In the genomic region with DNA sequence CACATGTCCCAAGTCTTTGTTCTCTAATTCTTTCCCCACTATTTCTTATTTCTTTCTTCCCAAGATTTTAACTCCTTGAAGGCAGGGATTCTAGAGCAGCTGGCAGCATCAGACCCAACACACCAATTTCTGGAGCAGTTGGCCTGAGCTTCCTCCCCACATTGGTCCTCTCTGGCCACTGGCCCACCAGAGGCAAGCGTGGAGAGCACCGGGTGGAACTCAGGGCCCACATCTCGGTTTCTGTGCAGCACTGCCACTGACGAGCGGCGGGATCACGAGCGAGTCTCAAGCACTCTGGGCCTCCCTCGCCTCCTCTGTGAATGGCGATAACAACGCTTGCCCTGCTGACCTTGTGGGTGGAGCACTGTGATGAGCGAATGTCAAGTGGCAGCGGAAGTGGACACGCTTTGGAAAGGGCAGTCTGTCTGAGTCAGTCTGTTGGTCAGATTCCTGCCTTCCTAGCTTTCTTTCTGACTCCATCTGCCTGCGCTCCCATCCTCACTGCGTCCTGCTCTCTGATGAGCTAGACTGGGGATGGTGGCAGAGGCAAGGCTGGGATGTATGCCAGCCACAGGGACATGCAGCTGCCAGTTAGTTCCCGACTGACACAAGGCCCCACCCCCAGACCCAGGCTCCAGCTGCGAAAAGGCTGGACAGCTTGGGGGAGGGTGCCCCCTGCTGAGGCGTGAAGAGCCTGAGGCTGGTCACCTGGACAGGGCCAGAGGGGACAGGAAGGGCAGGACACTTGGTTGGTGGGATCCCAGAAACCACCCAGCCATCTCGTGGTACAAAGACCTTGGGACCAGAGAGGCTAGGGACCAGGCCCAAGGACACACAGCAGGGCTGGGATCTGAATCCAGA, we compare ENCODE assay signal across 10 cellular contexts. TPM values are rescaled to one million over a fixed set of nuclear protein-coding genes. Genes with fewer than 3 reads are reported as not detected.
DNase-seq lines count a peak whose midpoint lies in the region; ATAC-seq, FAIRE-seq and TF ChIP-seq lines count a peak whose summit lies in the region.
"Had no signal": no experiment of that assay in that cellular context is flagged by ENCODE, and none has a peak within 500 bp of the region (broad histone marks: within the 10 kb centered on the region; RNA-seq: fewer than 3 reads in every experiment).

No MANE protein-coding gene starts in this region.

- H3K9ac ChIP-seq in HCT116 (ENCODE audit: low read length) (no peak overlapping the region), colonic mucosa (ENCODE audit: low read depth in 2 of 2, low read length in 2 of 2) (peak overlapping the region in 1 of 2 donors; percentile 15)

- H3K36me3 Mint-ChIP-seq in activated naive CD4-positive, alpha-beta T cell treated with anti-CD3 and anti-CD28 coated beads for 36 hours (ENCODE audit: low read depth): no peaks in the 10 kb centered on the region
- H3K36me3 Mint-ChIP-seq: CD4-positive, CD25-positive, alpha-beta regulatory T cell had no signal

- H3K79me2 ChIP-seq in HCT116 (ENCODE audit: insufficient read depth, low read length): no peaks in the 10 kb centered on the region

- H3K4me2 ChIP-seq in A549 (no peak overlapping the region), HCT116 (ENCODE audit: low read length) (0 out of 2 replicates have a peak overlapping the region, but pooled peaks have one; percentile 23)

- H3K4me3 ChIP-seq in A549 (no peak overlapping the region), HCT116 (replicated peaks in 1 of 2; ENCODE audit: low read depth in 1 of 2, low read length in 2 of 2) (no peak overlapping the region), left ventricle myocardium inferior (no peak overlapping the region), spleen (no peak overlapping the region), colonic mucosa (no peak overlapping the region)

- H3K9me3 ChIP-seq in A549 (peaks cover 7% of the 10 kb centered on the region; the same call in 1 of the 3 replicates), HCT116 (ENCODE audit: control insufficient read depth in 1 of 2, insufficient read depth in 1 of 2, low read depth in 1 of 2, low read length in 2 of 2) (peaks cover 0 to 6% of the 10 kb centered on the region in 2 experiments; a peak in 1 of 4 replicates), left ventricle myocardium inferior (replicated peaks) (peaks cover 10% of the 10 kb centered on the region), spleen (peaks cover 0 to 11% (median 9%) of the 10 kb centered on the region in 8 donors), colonic mucosa (no peaks in the 10 kb centered on the region)

- TF ChIP-seq RAD21 in A549 (conservative IDR thresholded peaks at IDR 0.05 in 1 of 2, IDR thresholded peaks at IDR 0.05 in 1 of 2): peak; percentile 30 to 39; a peak in 4 of 5 replicates
- TF ChIP-seq RAD21 in HCT116 (IDR thresholded peaks at IDR 0.05; ENCODE audit: low read depth): no peak

- CTCF ChIA-PET in A549 (lab: Yijun Ruan, JAX): interaction anchor here (0.7 to 1.2 kb wide), 3 partner anchors 12 to 31 kb away, joined by 3 to 4 read pairs (median 3); no protein-coding TSS in a partner anchor
- CTCF ChIA-PET in HCT116 (lab: Charles Lee): interaction anchor here (1.1 kb wide), 1 partner anchor 311 kb away, joined by 3 read pairs; no protein-coding TSS in a partner anchor
- CTCF ChIA-PET in activated naive CD4-positive, alpha-beta T cell treated with anti-CD3 and anti-CD28 coated beads for 36 hours (lab: Charles Lee): interaction anchor here (0.6 kb wide), 1 partner anchor 62 kb away, joined by 3 read pairs; no protein-coding TSS in a partner anchor

- H3K36me3 ChIP-seq in HCT116 (ENCODE audit: control insufficient read depth in 1 of 2, insufficient read depth in 2 of 2, low read length in 2 of 2) (no peaks in the 10 kb centered on the region), left ventricle myocardium inferior (no peaks in the 10 kb centered on the region), spleen (no peaks in the 10 kb centered on the region), colonic mucosa (no peaks in the 10 kb centered on the region)

- H4K20me1 ChIP-seq in HCT116 (ENCODE audit: insufficient read depth): no peaks in the 10 kb centered on the region

- 74% methylated on average over 13 of the region's 20 CpGs for WGBS in A549 (ENCODE audit: missing lambda C conversion rate)
- 58 to 75% (median 65%) methylated on average over 20 of the region's 20 CpGs for WGBS in spleen, 5 donors

- no peak overlapping the region for H3K27ac Mint-ChIP-seq in activated naive CD4-positive, alpha-beta T cell treated with anti-CD3 and anti-CD28 coated beads for 36 hours
- H3K27ac Mint-ChIP-seq: CD4-positive, CD25-positive, alpha-beta regulatory T cell had no signal

- peaks cover 4% of the 10 kb centered on the region for H3K9me3 Mint-ChIP-seq in activated naive CD4-positive, alpha-beta T cell treated with anti-CD3 and anti-CD28 coated beads for 36 hours

- no TSS peak for BruUV-seq in HCT116 (replicated peaks; lab: Mats Ljungman, UMichigan)

- H3K4me1 ChIP-seq in A549: peaks cover 19% of the 10 kb centered on the region
- peaks cover 0 to 11% of the 10 kb centered on the region in 2 experiments; a peak in 2 of 4 replicates for H3K4me1 ChIP-seq in HCT116 (ENCODE audit: control insufficient read depth in 1 of 2, insufficient read depth in 2 of 2, low read length in 2 of 2)
- H3K4me1 ChIP-seq in left ventricle myocardium inferior: peaks cover 13% of the 10 kb centered on the region
- peaks cover 0 to 7% (median 0%) of the 10 kb centered on the region in 6 donors for H3K4me1 ChIP-seq in spleen
- no peaks in the 10 kb centered on the region for H3K4me1 ChIP-seq in colonic mucosa

- intact Hi-C loops in HCT116 (cut with micrococcal nuclease) (no loop called here), left ventricle myocardium inferior (cut with micrococcal nuclease) (no loop called here), spleen (cut with DNase I; ENCODE audit: low total_unique reads) (no loop called here), colonic mucosa (cut with DNase I) (no loop called here)
- intact Hi-C loops in activated naive CD4-positive, alpha-beta T cell treated with anti-CD3 and anti-CD28 coated beads for 36 hours (cut with micrococcal nuclease): no loop called here

- H3K27me3 ChIP-seq in HCT116 (ENCODE audit: insufficient read depth, low read length) (no peaks in the 10 kb centered on the region), left ventricle myocardium inferior (ENCODE audit: low read depth) (peaks cover 31% of the 10 kb centered on the region), spleen (replicated peaks in 1 of 7) (peaks cover 0 to under 1% (median 0%) of the 10 kb centered on the region in 7 donors), colonic mucosa (no peaks in the 10 kb centered on the region)

- H3K4me1 Mint-ChIP-seq in activated naive CD4-positive, alpha-beta T cell treated with anti-CD3 and anti-CD28 coated beads for 36 hours (ENCODE audit: low read depth): no peaks in the 10 kb centered on the region
- H3K4me1 Mint-ChIP-seq: CD4-positive, CD25-positive, alpha-beta regulatory T cell had no signal

- H3K4me3 Mint-ChIP-seq in activated naive CD4-positive, alpha-beta T cell treated with anti-CD3 and anti-CD28 coated beads for 36 hours: no peak overlapping the region
- H3K4me3 Mint-ChIP-seq: CD4-positive, CD25-positive, alpha-beta regulatory T cell had no signal

- H3K9me2 ChIP-seq in HCT116 (ENCODE audit: insufficient read depth): no peaks in the 10 kb centered on the region

- TF ChIP-seq CTCF in A549 (IDR thresholded peaks at IDR 0.05) (no peak; the same call in 2 of the 3 replicates), HCT116 (IDR thresholded peaks at IDR 0.05 in 2 of 3, conservative IDR thresholded peaks at IDR 0.05 in 1 of 3; ENCODE audit: borderline replicate concordance in 1 of 3, insufficient read depth in 1 of 3, low read depth in 2 of 3, low read length in 2 of 3) (no peak), left ventricle myocardium inferior (IDR thresholded peaks at IDR 0.05; ENCODE audit: borderline replicate concordance) (peak; percentile 12), spleen (IDR thresholded peaks at IDR 0.05 in 8 of 11, conservative IDR thresholded peaks at IDR 0.05 in 3 of 11) (no peak), colonic mucosa (IDR thresholded peaks at IDR 0.05) (no peak)

- no peak for DNase-seq in A549 (ENCODE audit: low read depth in 1 of 2, low spot score in 1 of 2)
- DNase-seq in HCT116 (ENCODE audit: low read depth, low spot score): no peak
- DNase-seq in RKO (ENCODE audit: low spot score): peak; percentile 64
- DNase-seq in left ventricle myocardium inferior: peak; percentile 28
- no peak for DNase-seq in ureter (ENCODE audit: low spot score)
- DNase-seq in spleen: no peak
- no peak for DNase-seq in colonic mucosa
- DNase-seq in activated naive CD4-positive, alpha-beta T cell treated with anti-CD3 and anti-CD28 coated beads for 36 hours: no peak
- DNase-seq: activated naive CD4-positive, alpha-beta T cell treated with Interleukin-2 at 50 U/mL for 16 hours; CD4-positive, CD25-positive, alpha-beta regulatory T cell had no signal

- no peaks in the 10 kb centered on the region for H3K27me3 Mint-ChIP-seq in activated naive CD4-positive, alpha-beta T cell treated with anti-CD3 and anti-CD28 coated beads for 36 hours (ENCODE audit: low read depth)
- H3K27me3 Mint-ChIP-seq: CD4-positive, CD25-positive, alpha-beta regulatory T cell had no signal

- no peak overlapping the region for H2AFZ ChIP-seq in HCT116 (ENCODE audit: low read depth, low read length, poor library complexity, severe bottlenecking)

- POLR2A ChIA-PET in A549 (lab: Yijun Ruan, JAX): no interaction called here
- POLR2A ChIA-PET in HCT116 (lab: Charles Lee): no interaction called here

- no peak for FAIRE-seq in A549 (lab: Jason Lieb, UNC)

- H3K27ac ChIP-seq in A549 (peak overlapping the region in 1 of 2 experiments; percentile 54; a peak in 3 of 6 replicates), HCT116 (ENCODE audit: low read depth, low read length) (no peak overlapping the region), left ventricle myocardium inferior (replicated peaks) (no peak overlapping the region), spleen (no peak overlapping the region), colonic mucosa (no peak overlapping the region)

- RAD21 ChIA-PET in HCT116 (lab: Charles Lee; ENCODE audit: low non-redundant PET in 1 of 2, low total read pairs in 2 of 2, uncharacterized antibody in 2 of 2, unreplicated experiment in 2 of 2): no interaction called here

- no peak; a peak in 1 of 6 replicates for ATAC-seq in A549
- ATAC-seq in HCT116: peak; percentile 19; the same call in 1 of the 2 replicates

- TF ChIP-seq EP300 in A549 (IDR thresholded peaks at IDR 0.05): no peak

- TF ChIP-seq POLR2A in A549 (IDR thresholded peaks at IDR 0.05; ENCODE audit: low read length): no peak
- TF ChIP-seq POLR2A in HCT116 (IDR thresholded peaks at IDR 0.05; ENCODE audit: borderline replicate concordance, extremely low read depth, insufficient read depth, insufficient read length): no peak
- TF ChIP-seq POLR2A in spleen (IDR thresholded peaks at IDR 0.05): no peak

RNA-seq across cellular contexts. Expression of a gene that starts 4.5 kb away (rescaled TPM):
- polyA plus RNA-seq in A549 (2011; rRNA removed): 5.4 and 6.2 TPM in 2 replicates
- 4.3 and 6.3 TPM in 2 replicates for polyA plus RNA-seq in A549 (2012; cell fraction: cytosol; rRNA removed)
- polyA plus RNA-seq in A549 (2012; cell fraction: nucleus; rRNA removed): 4.7 and 7.5 TPM in 2 replicates
- 2.2 to 4.3 TPM (median 3.7 TPM) in 3 replicates for polyA plus RNA-seq in A549 (2017; fragmentation: RNase III; extraction: RNeasy Plus Mini Kit Qiagen cat#74134 plus additional on column Dnase treatment)
- polyA minus RNA-seq in A549 (2011; rRNA and poly(A)+ RNA removed): 4.3 and 7.2 TPM in 2 replicates
- 0.39 TPM for total RNA-seq in HCT116 (2021; ENCODE audit: unreplicated experiment)
- polyA plus RNA-seq in HCT116 (2012): 0.26 and 0.32 TPM in 2 replicates
- 0.11 TPM for total RNA-seq in left ventricle myocardium inferior
- 3.5 TPM for total RNA-seq in ureter
- total RNA-seq in spleen: under 1 TPM in 1 of 7 donors, not detected in 6; 0.32 TPM
- polyA plus RNA-seq in spleen: under 1 TPM in 2 of 3 donors, not detected in 1; 0.03 to 0.13 TPM
- 100 to 1,000 TPM in 1 of 2 donors, 10 to 100 TPM in 1; 71.0 to 102 TPM for total RNA-seq in colonic mucosa
- total RNA-seq in activated naive CD4-positive, alpha-beta T cell treated with anti-CD3 and anti-CD28 coated beads for 36 hours: under 1 TPM; 0.24 to 0.35 TPM
- polyA plus RNA-seq: CD4-positive, CD25-positive, alpha-beta regulatory T cell had no signal

Comparison
In these comparisons a context has a peak if more than half of its experiments do, and no peak if none do; other contexts are left out.
1. DNase-seq: peak in RKO (single experiment) and left ventricle myocardium inferior (single experiment); none in A549 (0 of 2), HCT116 (single experiment), ureter (single experiment), spleen (single experiment), colonic mucosa (single experiment) and activated naive CD4-positive, alpha-beta T cell treated with anti-CD3 and anti-CD28 coated beads for 36 hours (single experiment).
2. RNA of a gene that starts 4.5 kb away (total RNA-seq): 71.0 to 102 TPM in colonic mucosa; 3.5 TPM in ureter (single experiment), 0.39 TPM in HCT116 (single experiment), 0.24 to 0.35 TPM in activated naive CD4-positive, alpha-beta T cell treated with anti-CD3 and anti-CD28 coated beads for 36 hours, 0.11 TPM in left ventricle myocardium inferior (single experiment) and 0.32 TPM in spleen; every median in the first group is over 10 times any median in the second.